In the genomic region with DNA sequence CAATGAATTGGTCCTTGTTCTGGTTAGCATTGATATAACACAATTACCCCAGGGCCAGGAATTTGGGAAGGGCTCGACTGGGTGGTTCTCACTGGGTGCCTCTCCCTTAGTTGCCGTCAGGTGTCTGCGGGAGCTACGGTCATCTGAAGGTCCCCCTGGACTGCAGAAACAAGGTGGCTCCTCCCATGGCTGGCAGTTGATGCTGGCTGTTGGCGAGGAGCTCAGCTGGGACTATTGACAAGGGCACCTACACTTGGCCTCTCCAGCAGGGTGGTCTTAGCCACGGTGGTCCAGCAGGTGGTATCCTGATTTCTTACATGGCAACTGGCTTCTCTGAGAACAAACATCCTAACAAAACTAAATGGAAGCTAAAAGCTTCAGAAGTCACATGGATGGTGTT, we compare ENCODE assay signal across 25 cellular contexts. TPM values are rescaled to one million over a fixed set of nuclear protein-coding genes. Genes with fewer than 3 reads are reported as not detected.
A peak's percentile ranks its signal among the peaks of the same experiment; 100 is the strongest.
DNase-seq lines count a peak whose midpoint lies in the region; ATAC-seq, FAIRE-seq and TF ChIP-seq lines count a peak whose summit lies in the region.
"Had no signal": no experiment of that assay in that cellular context is flagged by ENCODE, and none has a peak within 500 bp of the region (broad histone marks: within the 10 kb centered on the region; RNA-seq: fewer than 3 reads in every experiment).

No MANE protein-coding gene starts in this region.

- H2BK12ac ChIP-seq in H1 (ENCODE audit: low read depth, low read length), result peak overlapping the region; percentile 76

- H2BK120ac ChIP-seq in H1 (replicated peaks; ENCODE audit: low read depth, low read length), result peak overlapping the region; percentile 5

- no peak overlapping the region for H2AFZ ChIP-seq in H1 (ENCODE audit: low read length)
- no peak overlapping the region for H2AFZ ChIP-seq in neural cell (ENCODE audit: low read depth, low read length)

- H3K23ac ChIP-seq in H1 (ENCODE audit: insufficient read length), result no peak overlapping the region

- H3K9me3 ChIP-seq in HUES6 (ENCODE audit: control insufficient read depth, insufficient read depth, low read depth, low read length) (peaks cover 16% of the 10 kb centered on the region), H1 (ENCODE audit: insufficient read depth in 2 of 2, low read depth in 1 of 2, low read length in 1 of 2) (no peaks in the 10 kb centered on the region), neural cell (ENCODE audit: low read length) (no peaks in the 10 kb centered on the region), BE2C (no peaks in the 10 kb centered on the region)
- H3K9me3 ChIP-seq: A549 had no signal

- no peaks in the 10 kb centered on the region for H3K23me2 ChIP-seq in H1 (ENCODE audit: low read depth, low read length)

- DNase-seq in ELF-1 (ENCODE audit: low read depth, low spot score), result peak; percentile 2
- DNase-seq in H1 (ENCODE audit: low read depth in 1 of 2, low spot score in 2 of 2), result no peak
- DNase-seq in BE2C, result no peak
- DNase-seq in C1 segment of cervical spinal cord (lab: John Stamatoyannopoulos, UW), result no peak
- DNase-seq in NCI-H446 (lab: John Stamatoyannopoulos, UW), result no peak
- DNase-seq: AML-193; CD8-positive, alpha-beta T cell; DMS 273 treated with DMSO at 0.1 percent for 48 hours; DMS53; DND-41; EL; HFFc6; IMR-90 had no signal

- H3K9ac ChIP-seq in HUES6 (ENCODE audit: low read length), result no peak overlapping the region
- H3K9ac ChIP-seq in H1 (replicated peaks in 1 of 4; ENCODE audit: extremely low read depth in 1 of 4, low read depth in 3 of 4, low read length in 3 of 4), result no peak overlapping the region
- no peak overlapping the region for H3K9ac ChIP-seq in neural cell (ENCODE audit: low read length)
- H3K9ac ChIP-seq: BLaER1 had no signal

- H4K8ac ChIP-seq in H1 (ENCODE audit: extremely low read depth, insufficient read depth, low read length), result no peak overlapping the region

- no peak for ATAC-seq in HG03039 (IDR thresholded peaks at IDR 0.05; ENCODE audit: unreplicated experiment)
- ATAC-seq: A549; CD8-positive, alpha-beta T cell; HCT116; K562 had no signal

- H3K56ac ChIP-seq in H1 (replicated peaks; ENCODE audit: insufficient read length, low read depth, low read length), result no peak overlapping the region

- H3K4me1 ChIP-seq in HUES6 (ENCODE audit: control insufficient read depth, insufficient read depth, low read length) (peaks cover 20% of the 10 kb centered on the region), H1 (replicated peaks in 1 of 4; ENCODE audit: control insufficient read depth in 3 of 4, insufficient read depth in 4 of 4, low read length in 3 of 4) (peaks cover 0 to 13% (median 5%) of the 10 kb centered on the region in 4 experiments; a peak in 5 of 7 replicates), BE2C (no peaks in the 10 kb centered on the region)
- H3K4me1 ChIP-seq: A549, BLaER1 had no signal

- peak overlapping the region; percentile 91 for H3K27ac ChIP-seq in HUES6 (ENCODE audit: low read depth, low read length)
- H3K27ac ChIP-seq in H1 (ENCODE audit: low read depth, low read length), result no peak overlapping the region
- peak overlapping the region; percentile 68 for H3K27ac ChIP-seq in neural cell (ENCODE audit: low read length)
- H3K27ac ChIP-seq: 22Rv1, A549, BLaER1 had no signal

- CTCF ChIA-PET in H1 (lab: Charles Lee; ENCODE audit: partially characterized antibody), result interaction anchor here (0.9 to 1.4 kb wide), 4 partner anchors 28 to 528 kb away, joined by 3 to 4 read pairs (median 4); no protein-coding TSS in a partner anchor

- no peak overlapping the region for H4K5ac ChIP-seq in H1 (ENCODE audit: insufficient read length, low read depth, low read length)

- H3K27me3 ChIP-seq in HUES6 (ENCODE audit: control insufficient read depth, insufficient read depth, low read length) (no peaks in the 10 kb centered on the region), H1 (replicated peaks in 1 of 4; ENCODE audit: control insufficient read depth in 3 of 4, extremely low read depth in 1 of 4, insufficient read depth in 3 of 4, low read length in 3 of 4) (no peaks in the 10 kb centered on the region), neural cell (ENCODE audit: insufficient read depth, low read depth, low read length) (no peaks in the 10 kb centered on the region), BE2C (peaks cover 20% of the 10 kb centered on the region)
- H3K27me3 ChIP-seq: BLaER1 had no signal

- TF ChIP-seq RAD21 in H1 (IDR thresholded peaks at IDR 0.05 in 1 of 2, conservative IDR thresholded peaks at IDR 0.05 in 1 of 2; ENCODE audit: low read depth in 2 of 2, low read length in 2 of 2) (no peak), neural cell (conservative IDR thresholded peaks at IDR 0.05) (no peak)

- H3K36me3 ChIP-seq in HUES6 (ENCODE audit: control insufficient read depth, insufficient read depth, low read length) (no peaks in the 10 kb centered on the region), H1 (ENCODE audit: control insufficient read depth in 2 of 4, insufficient read depth in 4 of 4, low read length in 3 of 4) (no peaks in the 10 kb centered on the region), neural cell (ENCODE audit: insufficient read depth, low read length) (no peaks in the 10 kb centered on the region), BE2C (no peaks in the 10 kb centered on the region)
- H3K36me3 ChIP-seq: BLaER1 had no signal

- no peak overlapping the region for H2BK15ac ChIP-seq in H1 (ENCODE audit: low read length)

- TF ChIP-seq CTCF in H1 (IDR thresholded peaks at IDR 0.05; ENCODE audit: control extremely low read depth in 1 of 3, insufficient read depth in 1 of 3, low read depth in 1 of 3, low read length in 3 of 3) (no peak), neural cell (IDR thresholded peaks at IDR 0.05; ENCODE audit: poor library complexity, severe bottlenecking) (no peak), BE2C (IDR thresholded peaks at IDR 0.05; ENCODE audit: low read depth, low read length) (no peak)

- H3K79me2 ChIP-seq in H1 (ENCODE audit: control insufficient read depth in 1 of 2, insufficient read depth in 2 of 2, low read length in 2 of 2) (no peaks in the 10 kb centered on the region), neural cell (replicated peaks; ENCODE audit: insufficient read depth, low read length) (no peaks in the 10 kb centered on the region)

- H3K4ac ChIP-seq in H1 (replicated peaks; ENCODE audit: insufficient read length, low read depth, low read length), result peak overlapping the region; percentile 23

- no peaks in the 10 kb centered on the region for H3F3A ChIP-seq in neural cell (ENCODE audit: insufficient read depth, low read length, poor library complexity, severe bottlenecking)

- no peak overlapping the region for H3K14ac ChIP-seq in H1 (ENCODE audit: insufficient read length)

- no peaks in the 10 kb centered on the region for H3K9me2 ChIP-seq in neural cell (ENCODE audit: insufficient read depth, low read length)

- peak overlapping the region; percentile 50; the same call in 1 of the 2 replicates for H2BK5ac ChIP-seq in H1 (ENCODE audit: low read depth, low read length)

- H4K91ac ChIP-seq in H1 (replicated peaks; ENCODE audit: insufficient read length, low read length), result peak overlapping the region; percentile 27

- H3K18ac ChIP-seq in H1 (ENCODE audit: extremely low read depth, low read length), result peak overlapping the region; percentile 36; the same call in 1 of the 2 replicates

- H3K4me3 ChIP-seq in HUES6 (ENCODE audit: low read depth, low read length), result no peak overlapping the region
- no peak overlapping the region for H3K4me3 ChIP-seq in H1 (ENCODE audit: extremely low read depth in 1 of 4, insufficient read depth in 2 of 4, low read depth in 3 of 4, low read length in 4 of 4)
- peak overlapping the region; percentile 27 for H3K4me3 ChIP-seq in neural cell (ENCODE audit: low read length)
- no peak overlapping the region for H3K4me3 ChIP-seq in BE2C (ENCODE audit: low read depth, low read length)
- H3K4me3 ChIP-seq: A549, BLaER1, K562 had no signal

- H3K4me2 ChIP-seq in H1 (ENCODE audit: insufficient read depth in 1 of 2, low read depth in 2 of 2, low read length in 2 of 2) (no peak overlapping the region), neural cell (ENCODE audit: low read length) (no peak overlapping the region)
- H3K4me2 ChIP-seq: A549, BLaER1 had no signal

- no peak for TF ChIP-seq EP300 in H1 (IDR thresholded peaks at IDR 0.05; ENCODE audit: borderline replicate concordance in 1 of 2, low read depth in 2 of 2, low read length in 2 of 2)
- TF ChIP-seq EP300 in neural cell (conservative IDR thresholded peaks at IDR 0.05; ENCODE audit: poor library complexity, severe bottlenecking), result no peak

- WGBS in H1 (ENCODE audit: extremely low coverage in 1 of 2, insufficient coverage in 1 of 2, insufficient read length in 1 of 2, insufficient replicate concordance in 2 of 2, low coverage in 1 of 2, low lambda C conversion rate in 2 of 2, missing lambda C conversion rate in 1 of 2), 2 experiments, result 87% methylated on average over 6 of the region's 6 CpGs; no CpG with 5 or more reads in 1 of the 2 experiments

- POLR2A ChIA-PET in H1 (lab: Charles Lee; ENCODE audit: partially characterized antibody), result interaction anchor here (1.2 kb wide), 1 partner anchor 984 kb away, joined by 3 read pairs; a partner anchor contains a TSS

- peak overlapping the region; percentile 26; the same call in 1 of the 2 replicates for H2BK20ac ChIP-seq in H1 (ENCODE audit: low read length)

- H3K79me1 ChIP-seq in H1 (ENCODE audit: low read depth, low read length), result no peaks in the 10 kb centered on the region

- H4K20me1 ChIP-seq in H1 (replicated peaks in 1 of 2; ENCODE audit: control insufficient read depth in 1 of 2, insufficient read depth in 2 of 2, low read length in 2 of 2) (no peaks in the 10 kb centered on the region), neural cell (ENCODE audit: insufficient read depth) (no peaks in the 10 kb centered on the region)
- H4K20me1 ChIP-seq: BLaER1 had no signal

- TF ChIP-seq POLR2A in H1 (IDR thresholded peaks at IDR 0.05; ENCODE audit: control extremely low read depth in 1 of 2, low read depth in 2 of 2, low read length in 2 of 2), result no peak

- no peak overlapping the region for H2AK5ac ChIP-seq in H1 (ENCODE audit: low read depth, low read length)

- no peak for FAIRE-seq in H1 (lab: Jason Lieb, UNC)
- FAIRE-seq: A549, G401.6, GM12891, GM19239, H54, K562 had no signal

TF ChIP-seq in neural cell, 6 proteins besides CTCF, POLR2A, EP300 and RAD21 (continues in another document):
- no peak for TF ChIP-seq SMC3 (conservative IDR thresholded peaks at IDR 0.05; ENCODE audit: poor library complexity)

RNA-seq across cellular contexts. Expression of a gene that starts 41.0 kb away (rescaled TPM):
- 0.63 and 1.1 TPM in 2 replicates for total RNA-seq in H1 (2021; fragmentation: NEBNext Ultra II Directional; extraction: Animal tissue kit (Norgen Biotek cat#: 25700))
- polyA plus RNA-seq in H1 (2011; rRNA removed), result 0.26 and 0.33 TPM in 2 replicates
- polyA plus RNA-seq in H1 (2011; cell fraction: cytosol; rRNA removed), result 0.57 TPM
- polyA plus RNA-seq in H1 (2011; cell fraction: nucleus; rRNA removed), result 1.3 TPM
- 0.51 to 0.97 TPM (median 0.59 TPM) in 4 replicates for polyA plus RNA-seq in H1 (2012, experiment 1 of 2)
- polyA plus RNA-seq in H1 (2012, experiment 2 of 2), result 0.72 TPM
- polyA plus RNA-seq in H1 (2013, experiment 1 of 2), result 0.59 TPM
- 0.53 TPM for polyA plus RNA-seq in H1 (2013, experiment 2 of 2)
- 0.49 and 0.91 TPM in 2 replicates for polyA minus RNA-seq in H1 (2011; rRNA and poly(A)+ RNA removed)
- polyA minus RNA-seq in H1 (2011; cell fraction: cytosol; rRNA and poly(A)+ RNA removed), result 1.0 TPM
- polyA minus RNA-seq in H1 (2011; cell fraction: nucleus; rRNA and poly(A)+ RNA removed), result 3.1 TPM
- 2.1 and 7.3 TPM in 2 replicates for polyA plus RNA-seq in neural cell
- 2.9 and 4.6 TPM in 2 replicates for polyA minus RNA-seq in neural cell
- not detected for polyA plus RNA-seq in BE2C (2012; ENCODE audit: insufficient read depth, insufficient read length, low read depth)
- total RNA-seq: CD8-positive, alpha-beta T cell; HFFc6; IMR-90; K562 had no signal
- polyA plus RNA-seq: A549, IMR-90, K562 had no signal
